ENCODE assay signal across 8 cellular contexts in the genomic region with DNA sequence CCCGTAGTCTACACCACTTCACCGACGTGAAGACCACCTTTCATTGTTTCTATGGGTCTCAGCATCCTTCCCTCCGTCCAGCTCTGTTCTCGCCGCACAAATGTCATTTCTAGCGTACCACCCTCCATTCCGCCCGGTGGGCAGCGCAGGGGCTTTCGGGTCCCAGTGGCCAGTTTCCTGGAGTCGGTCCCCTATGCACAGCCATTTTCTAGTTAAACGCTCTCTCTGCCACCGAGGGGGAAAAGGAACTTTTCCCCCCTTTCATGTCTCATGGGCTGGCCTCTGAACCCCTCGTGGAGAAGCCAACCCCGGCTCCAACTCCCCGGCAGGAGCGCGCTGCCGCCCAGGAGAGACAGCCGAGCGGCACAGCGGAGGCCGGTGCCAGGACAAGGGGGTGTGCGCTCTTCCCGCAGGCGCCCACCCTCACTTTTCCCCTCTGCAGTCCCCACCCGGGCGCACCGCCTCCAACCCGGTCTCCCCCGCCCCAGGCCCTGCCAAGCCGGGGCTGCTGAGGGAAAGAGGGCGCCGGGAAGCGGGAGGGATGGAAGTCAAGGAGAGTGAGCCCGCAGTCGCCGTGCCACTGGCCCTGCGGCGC. TPM values are rescaled to one million over a fixed set of nuclear protein-coding genes. Genes with fewer than 3 reads are reported as not detected.
A peak's percentile ranks its signal among the peaks of the same experiment; 100 is the strongest.
DNase-seq lines count a peak whose midpoint lies in the region; ATAC-seq lines count a peak whose summit lies in the region.

No MANE protein-coding gene starts in this region.

- no peaks in the 10 kb centered on the region for H3K36me3 ChIP-seq in iPS-15b (ENCODE audit: control insufficient read depth, insufficient read depth, low read length)

- no peaks in the 10 kb centered on the region for H3K36me3 Mint-ChIP-seq in activated naive CD8-positive, alpha-beta T cell treated with anti-CD3 and anti-CD28 coated beads for 36 hours

- DNase-seq in AG08396 (ENCODE audit: low spot score) = peak; percentile 38
- peak; percentile 11 for DNase-seq in activated naive CD8-positive, alpha-beta T cell treated with anti-CD3 and anti-CD28 coated beads for 36 hours
- peak; percentile 29 for DNase-seq in stimulated activated CD8-positive, alpha-beta memory T cell treated with anti-CD3 and anti-CD28 coated beads, Interleukin-4, amount 100 ng/mL, for 48 hours
- no peak for DNase-seq in pons (ENCODE audit: low spot score)
- DNase-seq in midbrain (lab: John Stamatoyannopoulos, UW) = no peak

- peak overlapping the region; percentile 94 for H3K9ac ChIP-seq in iPS-15b (ENCODE audit: low read depth, low read length)

- H3K9me3 Mint-ChIP-seq in activated naive CD8-positive, alpha-beta T cell treated with anti-CD3 and anti-CD28 coated beads for 36 hours = no peaks in the 10 kb centered on the region

- peaks cover 12% of the 10 kb centered on the region for H3K4me1 ChIP-seq in iPS-15b (ENCODE audit: control insufficient read depth, insufficient read depth, low read length)

- peak overlapping the region; percentile 73 for H3K4me3 Mint-ChIP-seq in activated naive CD8-positive, alpha-beta T cell treated with anti-CD3 and anti-CD28 coated beads for 36 hours

- peaks cover 71% of the 10 kb centered on the region for H3K27me3 Mint-ChIP-seq in activated naive CD8-positive, alpha-beta T cell treated with anti-CD3 and anti-CD28 coated beads for 36 hours

- peaks cover 26% of the 10 kb centered on the region for H3K4me1 Mint-ChIP-seq in activated naive CD8-positive, alpha-beta T cell treated with anti-CD3 and anti-CD28 coated beads for 36 hours

- ATAC-seq in GM18907 (IDR thresholded peaks at IDR 0.05; ENCODE audit: unreplicated experiment) (peak; percentile 12), HG03439 (IDR thresholded peaks at IDR 0.05; ENCODE audit: unreplicated experiment) (peak; percentile 12)

- peaks cover 7% of the 10 kb centered on the region for H3K27me3 ChIP-seq in iPS-15b (ENCODE audit: control insufficient read depth, insufficient read depth, low read length)

- peak overlapping the region; percentile 78 for H3K4me3 ChIP-seq in iPS-15b (ENCODE audit: low read depth, low read length)

- H3K27ac Mint-ChIP-seq in activated naive CD8-positive, alpha-beta T cell treated with anti-CD3 and anti-CD28 coated beads for 36 hours = no peak overlapping the region

- no peaks in the 10 kb centered on the region for H3K9me3 ChIP-seq in iPS-15b (ENCODE audit: control insufficient read depth, insufficient read depth, low read length)

RNA-seq across cellular contexts. Expression of a gene that starts 0.7 kb away (rescaled TPM):
- total RNA-seq in activated naive CD8-positive, alpha-beta T cell treated with anti-CD3 and anti-CD28 coated beads for 36 hours = 1 to 10 TPM; 3.1 to 5.5 TPM

RNA-seq across cellular contexts. Expression of a gene that starts 43.1 kb away (rescaled TPM):
- total RNA-seq in activated naive CD8-positive, alpha-beta T cell treated with anti-CD3 and anti-CD28 coated beads for 36 hours = 1 to 10 TPM; 6.2 to 7.5 TPM

Comparison
In these comparisons a context has a peak if more than half of its experiments do, and no peak if none do; other contexts are left out.
1. DNase-seq: peak in AG08396 (single experiment), activated naive CD8-positive, alpha-beta T cell treated with anti-CD3 and anti-CD28 coated beads for 36 hours (single experiment) and stimulated activated CD8-positive, alpha-beta memory T cell treated with anti-CD3 and anti-CD28 coated beads, Interleukin-4, amount 100 ng/mL, for 48 hours (single experiment); none in pons (single experiment) and midbrain (single experiment).